Comparison of ENCODE assay signal across 31 cellular contexts in genomic region chr2:152359573-152360363, GRCh38. TPM values are rescaled to one million over a fixed set of nuclear protein-coding genes. Genes with fewer than 3 reads are reported as not detected.
DNase-seq lines count a peak whose midpoint lies in the region; ATAC-seq and TF ChIP-seq lines count a peak whose summit lies in the region.
"Had no signal": no experiment of that assay in that cellular context is flagged by ENCODE, and none has a peak within 500 bp of the region (broad histone marks: within the 10 kb centered on the region; RNA-seq: fewer than 3 reads in every experiment).

No MANE protein-coding gene starts in this region.

- no peaks in the 10 kb centered on the region for H3K27me3 ChIP-seq in dorsolateral prefrontal cortex
- H3K27me3 ChIP-seq: BE2C, foreskin keratinocyte, heart right ventricle, transverse colon had no signal

- DNase-seq in dorsolateral prefrontal cortex (no peak), mucosa of gallbladder (ENCODE audit: low spot score) (peak; percentile 36), NCI-H146 treated with DMSO at 0.1 percent for 48 hours (lab: John Stamatoyannopoulos, UW; ENCODE audit: unreplicated experiment) (no peak), glomerular visceral epithelial cell (ENCODE audit: extremely low spot score) (no peak), coronary artery (ENCODE audit: low spot score) (no peak), RKO (ENCODE audit: low spot score) (no peak)
- DNase-seq: activated B cell treated with CpG ODN at 0.5 μM for 24 hours; activated CD4-positive, alpha-beta T cell treated with anti-CD3 and anti-CD28 coated beads, Interleukin-2, amount 50 U/mL, for 1 hour; activated effector memory CD4-positive, alpha-beta T cell treated with anti-CD3 and anti-CD28 coated beads, Interleukin-2, amount 50 U/mL, for 16 hours; activated T-cell treated with anti-CD3 and anti-CD28 coated beads, Interleukin-2, amount 50 U/mL, for 24 hours; aorta; BE2C; CD8-positive, alpha-beta memory T cell; central memory CD4-positive, alpha-beta T cell; DMS 273 treated with DMSO at 0.1 percent for 48 hours; erythroblast; foreskin keratinocyte; H7; heart right ventricle; kidney; NCI-H1048; NCI-H187; NCI-H446 treated with DMSO at 0.1 percent for 48 hours; retina; stimulated activated CD4-positive, alpha-beta T cell treated with anti-CD3 and anti-CD28 coated beads, Interleukin-12 subunit alpha, Interleukin-12 subunit beta, amount 100 ng/mL, for 4 hours; stimulated activated CD4-positive, alpha-beta T cell treated with anti-CD3 and anti-CD28 coated beads, Interleukin-2, amount 100 ng/mL, for 48 hours; transverse colon had no signal

- H3K27ac ChIP-seq in dorsolateral prefrontal cortex, result peak overlapping the region in 46 of 59 donors; percentile 0 to 77 (median 42)
- no peak overlapping the region for H3K27ac ChIP-seq in coronary artery
- H3K27ac ChIP-seq: foreskin keratinocyte, parathyroid adenoma, transverse colon had no signal

- no peak for TF ChIP-seq CTCF in dorsolateral prefrontal cortex (IDR thresholded peaks at IDR 0.05 in 54 of 56, conservative IDR thresholded peaks at IDR 0.05 in 2 of 56; ENCODE audit: low read depth in 1 of 56, partially characterized antibody in 56 of 56)
- TF ChIP-seq CTCF in coronary artery (IDR thresholded peaks at IDR 0.05), result no peak

- H3K4me3 ChIP-seq in dorsolateral prefrontal cortex (no peak overlapping the region), coronary artery (no peak overlapping the region)
- H3K4me3 ChIP-seq: heart right ventricle, K562, transverse colon had no signal

- ATAC-seq in GM18867 (IDR thresholded peaks at IDR 0.05; ENCODE audit: unreplicated experiment) (peak; percentile 49), HG03108 (IDR thresholded peaks at IDR 0.05; ENCODE audit: unreplicated experiment) (peak; percentile 57)
- ATAC-seq: foreskin keratinocyte, K562 had no signal

- intact Hi-C loops in dorsolateral prefrontal cortex (cut with DNase I), result no loop called here

RNA-seq across cellular contexts. Expression of gene FMNL2, which starts 24.8 kb away (rescaled TPM):
- total RNA-seq in dorsolateral prefrontal cortex, result 100 to 1,000 TPM; 118 to 440 (median 197) TPM
- total RNA-seq in mucosa of gallbladder, result 24.7 TPM

Comparison
In these comparisons a context has a peak if more than half of its experiments do, and no peak if none do; other contexts are left out.
1. H3K27ac ChIP-seq: peak in dorsolateral prefrontal cortex (46 of 59); none in coronary artery (0 of 2).